In the genomic region with DNA sequence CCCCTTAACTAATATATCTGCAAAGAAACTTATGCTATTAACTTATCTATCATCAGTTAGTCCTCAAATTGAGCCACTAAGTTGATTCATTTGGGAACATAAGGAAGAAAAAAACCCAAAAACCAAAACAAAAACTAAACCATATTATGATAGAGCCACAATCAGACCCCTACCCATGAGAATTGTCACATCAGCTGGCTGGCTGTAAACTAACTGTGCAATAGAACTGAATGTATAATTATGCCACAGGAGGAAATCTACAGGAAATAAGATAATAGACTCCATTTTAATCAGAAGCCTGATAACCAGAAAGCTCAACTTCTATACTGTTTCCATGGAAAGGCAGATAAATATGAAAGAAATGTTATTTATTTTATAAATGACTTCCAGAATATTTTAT, we compare ENCODE assay signal across 19 cellular contexts.
"Had no signal": no experiment of that assay in that cellular context is flagged by ENCODE, and none has a peak within 500 bp of the region (broad histone marks: within the 10 kb centered on the region; RNA-seq: fewer than 3 reads in every experiment).

No MANE protein-coding gene starts in this region.

- H3K9me3 ChIP-seq: gastroesophageal sphincter, SK-N-SH had no signal

- H3K27me3 ChIP-seq: gastroesophageal sphincter had no signal

- H3K4me3 ChIP-seq: gastroesophageal sphincter had no signal

- H3K9me3 Mint-ChIP-seq: activated CD8-positive, alpha-beta T cell treated with anti-CD3 and anti-CD28 coated beads for 36 hours; activated naive CD8-positive, alpha-beta T cell treated with anti-CD3 and anti-CD28 coated beads, Interleukin-2, amount 10 ng/mL, durations not matched to agents 7 days and 5 days; activated T-helper 1 cell treated with anti-CD3 and anti-CD28 coated beads, Interleukin-12 subunit alpha, Interleukin-12 subunit beta, Interleukin-2, Interleukin-4 antibody, amounts not matched to agents 30 ng/mL and 10 ng/mL and 1 ng/mL, durations not matched to agents 14 hours and 24 hours and 36 hours; effector memory CD8-positive, alpha-beta T cell; memory B cell; naive thymus-derived CD8-positive, alpha-beta T cell; type B pancreatic cell had no signal

- H3K36me3 Mint-ChIP-seq: memory B cell had no signal

- H3K4me3 Mint-ChIP-seq: activated CD8-positive, alpha-beta T cell treated with anti-CD3 and anti-CD28 coated beads for 36 hours; activated naive CD8-positive, alpha-beta T cell treated with anti-CD3 and anti-CD28 coated beads, Interleukin-2, amount 10 ng/mL, durations not matched to agents 7 days and 5 days; activated T-helper 1 cell treated with anti-CD3 and anti-CD28 coated beads, Interleukin-12 subunit alpha, Interleukin-12 subunit beta, Interleukin-2, Interleukin-4 antibody, amounts not matched to agents 30 ng/mL and 10 ng/mL and 1 ng/mL, durations not matched to agents 14 hours and 24 hours and 36 hours; memory B cell; naive thymus-derived CD8-positive, alpha-beta T cell; type B pancreatic cell had no signal

- H3K27ac Mint-ChIP-seq: activated CD8-positive, alpha-beta T cell treated with anti-CD3 and anti-CD28 coated beads for 36 hours; activated naive CD8-positive, alpha-beta T cell treated with anti-CD3 and anti-CD28 coated beads, Interleukin-2, amount 10 ng/mL, durations not matched to agents 7 days and 5 days; activated T-helper 1 cell treated with anti-CD3 and anti-CD28 coated beads, Interleukin-12 subunit alpha, Interleukin-12 subunit beta, Interleukin-2, Interleukin-4 antibody, amounts not matched to agents 30 ng/mL and 10 ng/mL and 1 ng/mL, durations not matched to agents 14 hours and 24 hours and 36 hours; memory B cell; type B pancreatic cell had no signal

- ATAC-seq: activated CD8-positive, alpha-beta T cell treated with anti-CD3 and anti-CD28 coated beads for 36 hours; effector memory CD8-positive, alpha-beta T cell had no signal

- H3K27me3 Mint-ChIP-seq: activated CD8-positive, alpha-beta T cell treated with anti-CD3 and anti-CD28 coated beads for 36 hours; activated naive CD8-positive, alpha-beta T cell treated with anti-CD3 and anti-CD28 coated beads, Interleukin-2, amount 10 ng/mL, durations not matched to agents 7 days and 5 days; effector memory CD8-positive, alpha-beta T cell; memory B cell; naive thymus-derived CD8-positive, alpha-beta T cell; type B pancreatic cell had no signal

- DNase-seq: activated CD4-positive, alpha-beta T cell treated with anti-CD3 and anti-CD28 coated beads for 4 hours; activated CD8-positive, alpha-beta memory T cell treated with anti-CD3 and anti-CD28 coated beads, Interleukin-2, amount 50 U/mL, for 4 hours; activated CD8-positive, alpha-beta T cell treated with anti-CD3 and anti-CD28 coated beads for 36 hours; activated naive CD4-positive, alpha-beta T cell; activated naive CD8-positive, alpha-beta T cell treated with anti-CD3 and anti-CD28 coated beads, Interleukin-2, amount 10 ng/mL, durations not matched to agents 7 days and 5 days; cortex of kidney; effector memory CD8-positive, alpha-beta T cell; left colon; naive thymus-derived CD8-positive, alpha-beta T cell; retina; SK-N-SH; stimulated activated CD4-positive, alpha-beta T cell treated with anti-CD3 and anti-CD28 coated beads, Interleukin-4, amount 100 ng/mL, for 1 hour; stimulated activated naive CD4-positive, alpha-beta T cell; T-helper 1 cell; T1000 had no signal
